Comparison of ENCODE assay signal across 8 cellular contexts in genomic region chr5:132556511-132557424, GRCh38. TPM values are rescaled to one million over a fixed set of nuclear protein-coding genes. Genes with fewer than 3 reads are reported as not detected.
DNase-seq lines count a peak whose midpoint lies in the region; ATAC-seq lines count a peak whose summit lies in the region.

Gene RAD50, plus strand, starts transcription at chr5:132556977. Its CDS starts 348 bp downstream, at chr5:132557325.

- ATAC-seq in GM19351 (IDR thresholded peaks at IDR 0.05; ENCODE audit: unreplicated experiment) (peak; percentile 96), HG03520 (IDR thresholded peaks at IDR 0.05; ENCODE audit: unreplicated experiment) (peak; percentile 97), left lobe of liver (peak; percentile 97)

- DNase-seq in C1 segment of cervical spinal cord (lab: John Stamatoyannopoulos, UW) (peak; percentile 26 to 92 (median 84)), NCI-H69 (lab: John Stamatoyannopoulos, UW) (peak; percentile 99), dedifferentiated amniotic fluid mesenchymal stem cell (ENCODE audit: extremely low spot score) (peak; percentile 81), left lobe of liver (ENCODE audit: low spot score) (peak; percentile 96)
- peak; percentile 87 for DNase-seq in activated CD4-positive, alpha-beta T cell treated with anti-CD3 and anti-CD28 coated beads, Interleukin-2, amount 50 U/mL, for 1 hour
- peak; percentile 93 to 95 for DNase-seq in stimulated activated CD4-positive, alpha-beta T cell treated with anti-CD3 and anti-CD28 coated beads, Interleukin-2, amount 100 ng/mL, for 24 hours

RNA-seq across cellular contexts. Expression of gene RAD50, which starts in this region (rescaled TPM):
- total RNA-seq in left lobe of liver, result 14.5 TPM

Comparison
In these comparisons a context has a peak if more than half of its experiments do, and no peak if none do; other contexts are left out.
1. Peak in every context shown above with its lines: DNase-seq and ATAC-seq.